In genomic region chr12:130596241-130596640, GRCh38 we compare ENCODE assay signal across 29 cellular contexts.
DNase-seq lines count a peak whose midpoint lies in the region; ATAC-seq and TF ChIP-seq lines count a peak whose summit lies in the region.
"Had no signal": no experiment of that assay in that cellular context is flagged by ENCODE, and none has a peak within 500 bp of the region (broad histone marks: within the 10 kb centered on the region; RNA-seq: fewer than 3 reads in every experiment).

No MANE protein-coding gene starts in this region.

- H3K4me2 ChIP-seq in osteoblast (ENCODE audit: insufficient read depth, low read length): no peak overlapping the region
- H3K4me2 ChIP-seq: A549; BLaER1; BLaER1 treated with 17β-estradiol and CSF1 and Interleukin-3, amounts not matched to agents 10 nM and 100 nM had no signal

- H3K36me3 ChIP-seq in osteoblast (ENCODE audit: insufficient read depth, low read length): no peaks in the 10 kb centered on the region
- H3K36me3 ChIP-seq: BLaER1; BLaER1 treated with 17β-estradiol and CSF1 and Interleukin-3, amounts not matched to agents 10 nM and 100 nM had no signal

- intact Hi-C loops in cardiac septum (cut with DNase I): no loop called here
- intact Hi-C loops in Right ventricle myocardium superior (cut with DNase I): no loop called here

- DNase-seq in cardiac septum (ENCODE audit: low spot score) (peak; percentile 14), Right ventricle myocardium superior (no peak), osteoblast (ENCODE audit: insufficient read length, low spot score, missing footprints) (peak; percentile 76), NOMO-1 (lab: John Stamatoyannopoulos, UW; ENCODE audit: unreplicated experiment in 2 of 2) (no peak)
- DNase-seq: 8988T; ACHN; AML-193; BE2C; C1 segment of cervical spinal cord; Caco-2; Calu3; CD4-positive, alpha-beta memory T cell; CD4-positive, alpha-beta T cell; CD4-positive, CD25-positive, alpha-beta regulatory T cell; CD8-positive, alpha-beta memory T cell; CD8-positive, alpha-beta T cell; COR-L47; DMS 273 treated with DMSO at 0.1 percent for 48 hours; DMS153; DMS53; DMS79; DMS79 treated with DMSO at 0.1 percent for 48 hours; DND-41; EL had no signal

- no peaks in the 10 kb centered on the region for H3K27me3 ChIP-seq in osteoblast (ENCODE audit: insufficient read depth, low read length)
- H3K27me3 ChIP-seq: BE2C had no signal

- peaks cover 3% of the 10 kb centered on the region for H3K9me3 ChIP-seq in osteoblast (ENCODE audit: low read depth, low read length)
- H3K9me3 ChIP-seq: A549 had no signal

- H4K20me1 ChIP-seq in osteoblast (ENCODE audit: insufficient read depth, low read length): no peaks in the 10 kb centered on the region
- H4K20me1 ChIP-seq: BLaER1 had no signal

- no peak overlapping the region for H2AFZ ChIP-seq in osteoblast (ENCODE audit: low read length)

- no peak for TF ChIP-seq CTCF in osteoblast (IDR thresholded peaks at IDR 0.05; ENCODE audit: extremely low read depth, low read depth, low read length)

- H3K79me2 ChIP-seq in osteoblast (ENCODE audit: insufficient read depth, low read length): no peaks in the 10 kb centered on the region

- no peak overlapping the region for H3K4me3 ChIP-seq in osteoblast (ENCODE audit: insufficient read depth, low read length)
- H3K4me3 ChIP-seq: A549; BLaER1; BLaER1 treated with 17β-estradiol and CSF1 and Interleukin-3, amounts not matched to agents 10 nM and 100 nM had no signal

- no peak overlapping the region for H3K27ac ChIP-seq in osteoblast (ENCODE audit: low read depth, low read length)
- H3K27ac ChIP-seq: 22Rv1; A549; BLaER1; BLaER1 treated with 17β-estradiol and CSF1 and Interleukin-3, amounts not matched to agents 10 nM and 100 nM; C4-2B had no signal

- no peaks in the 10 kb centered on the region for H3K4me1 ChIP-seq in osteoblast (ENCODE audit: insufficient read depth, low read length)
- H3K4me1 ChIP-seq: A549, Caco-2 had no signal

- no peak for ATAC-seq in Right ventricle myocardium superior (ENCODE audit: poor library complexity)
- ATAC-seq: A549; CD8-positive, alpha-beta T cell had no signal

Comparison
In these comparisons a context has a peak if more than half of its experiments do, and no peak if none do; other contexts are left out.
1. DNase-seq: peak in cardiac septum (single experiment) and osteoblast (single experiment); none in Right ventricle myocardium superior (single experiment) and NOMO-1 (0 of 2).